ENCODE assay signal across 10 cellular contexts in the genomic region with DNA sequence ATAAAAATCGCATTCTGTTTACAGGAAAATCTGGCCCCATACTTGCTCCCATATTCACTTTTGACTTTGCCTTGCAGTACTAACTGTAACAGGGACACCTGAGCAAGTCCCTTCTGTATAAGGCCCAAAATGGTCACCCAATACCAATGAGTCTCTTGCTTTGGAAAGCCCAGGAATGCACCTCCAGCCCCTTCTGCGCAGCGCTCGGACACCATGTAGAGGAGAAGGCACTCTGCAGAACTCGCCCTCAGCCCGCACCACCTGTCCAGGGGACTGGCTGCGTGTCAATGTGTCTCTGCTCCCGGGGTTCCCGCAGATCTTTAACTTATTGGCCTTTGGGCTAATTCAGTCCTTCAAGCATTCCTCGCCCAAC. TPM values are rescaled to one million over a fixed set of nuclear protein-coding genes. Genes with fewer than 3 reads are reported as not detected.
DNase-seq lines count a peak whose midpoint lies in the region; ATAC-seq and TF ChIP-seq lines count a peak whose summit lies in the region.
"Had no signal": no experiment of that assay in that cellular context is flagged by ENCODE, and none has a peak within 500 bp of the region (broad histone marks: within the 10 kb centered on the region; RNA-seq: fewer than 3 reads in every experiment).

No MANE protein-coding gene starts in this region.

- intact Hi-C loops in naive thymus-derived CD4-positive, alpha-beta T cell (cut with micrococcal nuclease): loop anchor here (1.0 to 2.0 kb wide), 4 partner anchors 54 to 613 kb away; no protein-coding TSS in a partner anchor

- H3K4me3 ChIP-seq in naive thymus-derived CD4-positive, alpha-beta T cell (ENCODE audit: low read length): no peak overlapping the region

- CTCF ChIA-PET in naive thymus-derived CD4-positive, alpha-beta T cell (lab: Charles Lee): interaction anchor here (1.4 to 2.9 kb wide), 3 partner anchors 18 to 115 kb away, joined by 3 to 58 read pairs (median 7); no protein-coding TSS in a partner anchor

- H3K36me3 ChIP-seq in naive thymus-derived CD4-positive, alpha-beta T cell (ENCODE audit: control insufficient read depth in 2 of 3, insufficient read depth in 3 of 3, low read length in 3 of 3): no peaks in the 10 kb centered on the region

- H3K4me1 ChIP-seq in naive thymus-derived CD4-positive, alpha-beta T cell (ENCODE audit: control insufficient read depth in 2 of 2, insufficient read depth in 2 of 2, low read length in 2 of 2): peaks cover 0 to 7% of the 10 kb centered on the region in 2 donors

- no peaks in the 10 kb centered on the region for H3K9me3 ChIP-seq in T-helper 17 cell (ENCODE audit: control insufficient read depth, low read length, poor library complexity, severe bottlenecking)
- no peaks in the 10 kb centered on the region for H3K9me3 ChIP-seq in naive thymus-derived CD4-positive, alpha-beta T cell (ENCODE audit: control insufficient read depth in 2 of 3, low read length in 3 of 3)

- H3K27ac Mint-ChIP-seq in HFFc6 (no peak overlapping the region), T-helper 17 cell (peak overlapping the region; percentile 60)
- peak overlapping the region in 7 of 9 donors; percentile 23 to 87 (median 71) for H3K27ac Mint-ChIP-seq in naive thymus-derived CD4-positive, alpha-beta T cell
- H3K27ac Mint-ChIP-seq: activated naive CD4-positive, alpha-beta T cell treated with anti-CD3 and anti-CD28 coated beads, Interleukin-2, amount 50 U/mL, for 24 hours had no signal

- H3K27me3 ChIP-seq in naive thymus-derived CD4-positive, alpha-beta T cell (ENCODE audit: control insufficient read depth in 2 of 2, insufficient read depth in 2 of 2, low read length in 2 of 2): no peaks in the 10 kb centered on the region

- no peaks in the 10 kb centered on the region for H3K9me3 Mint-ChIP-seq in HFFc6
- no peaks in the 10 kb centered on the region for H3K9me3 Mint-ChIP-seq in naive thymus-derived CD4-positive, alpha-beta T cell
- H3K9me3 Mint-ChIP-seq: activated naive CD4-positive, alpha-beta T cell treated with anti-CD3 and anti-CD28 coated beads, Interleukin-2, amount 50 U/mL, for 24 hours had no signal

- DNase-seq in HFFc6 (no peak), T-helper 17 cell (no peak), ureter (ENCODE audit: low spot score) (no peak), NK-92 (lab: John Stamatoyannopoulos, UW; ENCODE audit: unreplicated experiment) (no peak)
- DNase-seq in naive thymus-derived CD4-positive, alpha-beta T cell: no peak
- DNase-seq in central memory CD4-positive, alpha-beta T cell: no peak
- no peak for DNase-seq in activated CD4-positive, alpha-beta T cell treated with anti-CD3 and anti-CD28 coated beads for 48 hours

- no peak for ATAC-seq in T-helper 17 cell
- ATAC-seq in naive thymus-derived CD4-positive, alpha-beta T cell: no peak

- H3K36me3 Mint-ChIP-seq in HFFc6 (ENCODE audit: low read depth) (no peaks in the 10 kb centered on the region), T-helper 17 cell (ENCODE audit: low read depth) (no peaks in the 10 kb centered on the region)
- H3K36me3 Mint-ChIP-seq in naive thymus-derived CD4-positive, alpha-beta T cell: no peaks in the 10 kb centered on the region
- H3K36me3 Mint-ChIP-seq: activated naive CD4-positive, alpha-beta T cell treated with anti-CD3 and anti-CD28 coated beads, Interleukin-2, amount 50 U/mL, for 24 hours had no signal

- POLR2A ChIA-PET in naive thymus-derived CD4-positive, alpha-beta T cell (lab: Charles Lee): interaction anchor here (0.8 kb wide), 1 partner anchor 107 kb away, joined by 3 read pairs; no protein-coding TSS in a partner anchor

- H3K4me3 Mint-ChIP-seq in HFFc6 (no peak overlapping the region), T-helper 17 cell (peak overlapping the region; percentile 57)
- H3K4me3 Mint-ChIP-seq in naive thymus-derived CD4-positive, alpha-beta T cell: peak overlapping the region in 3 of 10 donors; percentile 4 to 55 (median 41)
- H3K4me3 Mint-ChIP-seq: activated naive CD4-positive, alpha-beta T cell treated with anti-CD3 and anti-CD28 coated beads, Interleukin-2, amount 50 U/mL, for 24 hours had no signal

- TF ChIP-seq CTCF in C4-2B (conservative IDR thresholded peaks at IDR 0.05) (peak; percentile 49), HFFc6 (IDR thresholded peaks at IDR 0.05) (peak; percentile 11)

- H3K27me3 Mint-ChIP-seq in HFFc6 (ENCODE audit: insufficient read depth) (peaks cover 2% of the 10 kb centered on the region), T-helper 17 cell (peaks cover 4% of the 10 kb centered on the region)
- H3K27me3 Mint-ChIP-seq in naive thymus-derived CD4-positive, alpha-beta T cell: peaks cover 0 to 10% (median 0%) of the 10 kb centered on the region in 5 donors
- H3K27me3 Mint-ChIP-seq: activated naive CD4-positive, alpha-beta T cell treated with anti-CD3 and anti-CD28 coated beads, Interleukin-2, amount 50 U/mL, for 24 hours had no signal

- H3K27ac ChIP-seq in C4-2B: no peak overlapping the region
- no peak overlapping the region for H3K27ac ChIP-seq in naive thymus-derived CD4-positive, alpha-beta T cell (ENCODE audit: low read depth, low read length)

- H3K4me1 Mint-ChIP-seq in HFFc6 (ENCODE audit: low read depth) (peaks cover 23% of the 10 kb centered on the region), T-helper 17 cell (peaks cover 8% of the 10 kb centered on the region)
- H3K4me1 Mint-ChIP-seq in naive thymus-derived CD4-positive, alpha-beta T cell: peaks cover 0 to 16% (median 12%) of the 10 kb centered on the region in 7 donors

RNA-seq across cellular contexts. Expression of a gene that starts 0.7 kb away (rescaled TPM):
- under 1 TPM; 0.31 to 0.62 (median 0.49) TPM for total RNA-seq in HFFc6 (2021; fragmentation: NEBNext Ultra II Directional; extraction: Animal tissue kit (Norgen Biotek cat#: 25700))
- total RNA-seq in T-helper 17 cell (not detected), ureter (not detected)
- total RNA-seq in naive thymus-derived CD4-positive, alpha-beta T cell: under 1 TPM in 1 of 5 experiments, not detected in 4; 0.12 TPM
- under 1 TPM in 1 of 2 donors, not detected in 1; 0.05 TPM for polyA plus RNA-seq in naive thymus-derived CD4-positive, alpha-beta T cell
- total RNA-seq: epithelial cell of proximal tubule had no signal

RNA-seq across cellular contexts. Expression of a gene that starts 34.7 kb away (rescaled TPM):
- total RNA-seq in HFFc6 (2021; fragmentation: NEBNext Ultra II Directional; extraction: Animal tissue kit (Norgen Biotek cat#: 25700)): 100 to 1,000 TPM; 378 to 900 (median 434) TPM
- total RNA-seq in T-helper 17 cell (10 to 100 TPM; 86.0 to 96.1 TPM), ureter (135 TPM)
- 10 to 100 TPM; 40.9 to 80.4 (median 44.9) TPM for total RNA-seq in naive thymus-derived CD4-positive, alpha-beta T cell
- 10 to 100 TPM; 57.9 to 63.9 TPM for polyA plus RNA-seq in naive thymus-derived CD4-positive, alpha-beta T cell
